ENCODE assay signal across 11 cellular contexts in the genomic region with DNA sequence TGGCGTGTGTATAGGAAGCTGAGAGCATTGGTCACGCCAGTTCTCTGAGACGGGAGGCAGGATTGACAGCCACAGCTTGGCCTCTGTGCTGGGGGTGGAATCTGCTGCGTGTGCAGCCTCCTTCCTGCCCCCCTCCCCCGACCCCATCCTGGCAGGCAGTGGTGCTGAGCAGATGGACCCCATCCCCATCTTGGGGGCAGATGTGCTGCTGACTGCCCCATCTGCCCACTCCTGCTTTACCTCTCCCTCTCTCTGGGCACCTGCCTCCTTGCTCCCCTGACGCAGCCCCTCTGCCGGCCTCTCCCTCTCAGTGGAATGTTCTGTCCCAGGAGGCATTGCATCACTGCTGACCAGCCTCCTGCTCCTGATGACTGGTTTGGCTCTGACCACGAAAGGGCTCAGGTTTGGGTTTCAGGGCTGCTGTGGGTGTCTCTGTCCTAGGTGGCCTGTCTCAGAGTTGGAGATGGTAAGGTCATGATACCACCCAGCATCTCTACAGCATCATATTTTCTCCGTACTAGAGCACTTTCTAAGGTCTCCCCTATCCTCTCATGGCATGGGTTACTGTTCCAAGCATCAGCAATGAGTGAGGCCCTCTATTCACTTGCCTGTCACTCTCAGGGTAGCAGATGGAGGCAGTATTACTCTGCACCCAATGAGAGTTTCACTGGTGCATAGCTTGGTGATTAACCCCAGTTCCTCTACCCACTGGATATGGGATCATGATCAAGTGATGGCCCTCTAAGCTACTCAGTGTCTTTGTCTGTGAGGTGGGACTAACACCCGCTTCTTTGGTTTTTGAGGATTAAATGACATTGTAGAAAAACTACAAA.
A peak's percentile ranks its signal among the peaks of the same experiment; 100 is the strongest.
DNase-seq lines count a peak whose midpoint lies in the region; ATAC-seq, FAIRE-seq and TF ChIP-seq lines count a peak whose summit lies in the region.
"Had no signal": no experiment of that assay in that cellular context is flagged by ENCODE, and none has a peak within 500 bp of the region (broad histone marks: within the 10 kb centered on the region; RNA-seq: fewer than 3 reads in every experiment).

No MANE protein-coding gene starts in this region.

- no peak overlapping the region for H3K4me3 Mint-ChIP-seq in HFFc6
- H3K4me3 Mint-ChIP-seq: activated naive CD8-positive, alpha-beta T cell had no signal

- ATAC-seq in left lobe of liver = peak; percentile 81

- H3K4me1 Mint-ChIP-seq in HFFc6 (ENCODE audit: low read depth) = peaks cover 5% of the 10 kb centered on the region; the same call in 1 of the 2 replicates

- H3K27me3 Mint-ChIP-seq in HFFc6 (ENCODE audit: insufficient read depth) = peaks cover 31% of the 10 kb centered on the region
- H3K27me3 Mint-ChIP-seq: activated naive CD8-positive, alpha-beta T cell had no signal

- no peak for TF ChIP-seq CTCF in HFFc6 (IDR thresholded peaks at IDR 0.05)

- no peaks in the 10 kb centered on the region for H3K9me3 Mint-ChIP-seq in HFFc6

- FAIRE-seq in RCC 7860 (lab: Jason Lieb, UNC) = no peak

- no peaks in the 10 kb centered on the region for H3K36me3 Mint-ChIP-seq in HFFc6 (ENCODE audit: low read depth)
- H3K36me3 Mint-ChIP-seq: activated naive CD8-positive, alpha-beta T cell had no signal

- no peak overlapping the region for H3K27ac Mint-ChIP-seq in HFFc6
- H3K27ac Mint-ChIP-seq: activated naive CD8-positive, alpha-beta T cell had no signal

- peak; percentile 17 for DNase-seq in AG08395 (ENCODE audit: low spot score)
- peak; percentile 10 for DNase-seq in HFFc6
- DNase-seq in astrocyte of the hippocampus (ENCODE audit: low read depth, low spot score) = peak; percentile 42
- DNase-seq in left lobe of liver (ENCODE audit: low spot score) = peak; percentile 78
- no peak for DNase-seq in RCC 7860 (ENCODE audit: low spot score)
- no peak for DNase-seq in 8988T
- no peak for DNase-seq in stimulated activated CD4-positive, alpha-beta T cell treated with anti-CD3 and anti-CD28 coated beads, Interleukin-2, amount 100 ng/mL, for 24 hours
- DNase-seq in stimulated activated CD4-positive, alpha-beta T cell treated with anti-CD3 and anti-CD28 coated beads, Interleukin-2, amount 100 ng/mL, for 48 hours = no peak
- DNase-seq: activated CD4-positive, CD25-positive, alpha-beta regulatory T cell; OCI-M1 had no signal

Comparison
In these comparisons a context has a peak if more than half of its experiments do, and no peak if none do; other contexts are left out.
1. DNase-seq: peak in AG08395 (single experiment), HFFc6 (single experiment), astrocyte of the hippocampus (single experiment) and left lobe of liver (single experiment); none in RCC 7860 (single experiment), 8988T (single experiment), stimulated activated CD4-positive, alpha-beta T cell treated with anti-CD3 and anti-CD28 coated beads, Interleukin-2, amount 100 ng/mL, for 24 hours (0 of 2) and stimulated activated CD4-positive, alpha-beta T cell treated with anti-CD3 and anti-CD28 coated beads, Interleukin-2, amount 100 ng/mL, for 48 hours (0 of 2).